Comparison of ENCODE assay signal across 12 cellular contexts in the genomic region with DNA sequence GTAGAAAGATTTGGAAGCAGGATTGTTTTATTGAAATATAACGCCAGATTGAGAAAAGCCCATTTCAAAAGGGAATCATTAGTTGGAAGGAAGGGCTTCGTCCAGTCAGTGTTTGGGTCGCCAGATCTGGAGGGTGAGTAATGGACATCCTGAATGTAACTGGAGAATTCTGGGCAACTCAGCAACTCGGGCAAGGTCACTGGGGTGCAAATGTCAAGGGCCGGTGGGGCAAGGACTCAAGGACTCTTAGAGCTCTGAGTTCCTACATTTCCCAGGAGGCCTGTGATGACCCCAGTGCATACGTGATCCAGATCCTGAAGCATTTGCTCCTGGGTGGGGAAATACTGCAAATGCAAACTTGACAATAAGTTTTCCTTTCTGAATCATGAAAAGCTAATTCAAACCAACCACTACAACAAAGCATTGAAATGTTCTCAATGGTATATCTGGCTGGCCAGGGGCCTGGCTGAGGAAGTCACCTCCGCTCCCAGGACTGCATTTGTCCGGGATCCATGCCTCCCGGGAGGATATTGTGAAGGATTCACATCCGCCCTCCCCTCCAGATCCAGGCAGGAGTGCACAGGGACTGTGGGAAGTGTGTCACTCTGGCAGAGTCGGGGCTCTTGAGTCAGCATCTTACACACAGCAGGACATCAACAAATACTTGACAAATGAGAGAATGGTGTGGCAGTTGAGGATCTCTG.
DNase-seq lines count a peak whose midpoint lies in the region; ATAC-seq and TF ChIP-seq lines count a peak whose summit lies in the region.
"Had no signal": no experiment of that assay in that cellular context is flagged by ENCODE, and none has a peak within 500 bp of the region (broad histone marks: within the 10 kb centered on the region; RNA-seq: fewer than 3 reads in every experiment).

No MANE protein-coding gene starts in this region.

- H3K4me3 Mint-ChIP-seq in glutamatergic neuron (ENCODE audit: unreplicated experiment), result no peak overlapping the region
- H3K4me3 Mint-ChIP-seq in activated CD8-positive, alpha-beta T cell treated with anti-CD3 and anti-CD28 coated beads for 36 hours, result no peak overlapping the region
- H3K4me3 Mint-ChIP-seq: IgD-negative memory B cell had no signal

- H3K9me3 ChIP-seq in adrenal gland (replicated peaks in 1 of 3), result no peaks in the 10 kb centered on the region
- no peaks in the 10 kb centered on the region for H3K9me3 ChIP-seq in gastrocnemius medialis
- H3K9me3 ChIP-seq: lower lobe of right lung had no signal

- H3K27ac Mint-ChIP-seq in glutamatergic neuron (ENCODE audit: unreplicated experiment), result peak overlapping the region; percentile 9
- H3K27ac Mint-ChIP-seq in activated CD8-positive, alpha-beta T cell treated with anti-CD3 and anti-CD28 coated beads for 36 hours, result no peak overlapping the region
- H3K27ac Mint-ChIP-seq: IgD-negative memory B cell had no signal

- WGBS in adrenal gland, 4 donors, result 33 to 47% (median 41%) methylated on average over 11 of the region's 11 CpGs

- H3K4me1 Mint-ChIP-seq in glutamatergic neuron (ENCODE audit: low read depth, unreplicated experiment), result peaks cover 27% of the 10 kb centered on the region
- H3K4me1 Mint-ChIP-seq in activated CD8-positive, alpha-beta T cell treated with anti-CD3 and anti-CD28 coated beads for 36 hours (ENCODE audit: low read depth), result no peaks in the 10 kb centered on the region
- H3K4me1 Mint-ChIP-seq: IgD-negative memory B cell had no signal

- peak; percentile 43 to 64 for ATAC-seq in gastrocnemius medialis
- no peak for ATAC-seq in activated CD8-positive, alpha-beta T cell treated with anti-CD3 and anti-CD28 coated beads for 36 hours
- ATAC-seq: lower lobe of right lung had no signal

- H3K36me3 Mint-ChIP-seq in glutamatergic neuron (ENCODE audit: unreplicated experiment), result peaks cover 5% of the 10 kb centered on the region
- H3K36me3 Mint-ChIP-seq in activated CD8-positive, alpha-beta T cell treated with anti-CD3 and anti-CD28 coated beads for 36 hours (ENCODE audit: low read depth), result no peaks in the 10 kb centered on the region
- H3K36me3 Mint-ChIP-seq: IgD-negative memory B cell had no signal

- H3K27me3 ChIP-seq in adrenal gland (no peaks in the 10 kb centered on the region), gastrocnemius medialis (no peaks in the 10 kb centered on the region)
- H3K27me3 ChIP-seq: tibial nerve had no signal

- POLR2A ChIA-PET in activated CD8-positive, alpha-beta T cell treated with anti-CD3 and anti-CD28 coated beads for 36 hours (lab: Charles Lee), result no interaction called here

- H3K27ac ChIP-seq in adrenal gland (peak overlapping the region in 2 of 5 donors; percentile 28 to 45), gastrocnemius medialis (no peak overlapping the region)
- H3K27ac ChIP-seq: lower lobe of right lung, tibial nerve had no signal

- intact Hi-C loops in adrenal gland (cut with DNase I), result no loop called here
- intact Hi-C loops in gastrocnemius medialis (cut with DNase I; ENCODE audit: low total_unique reads), result no loop called here
- intact Hi-C loops in activated CD8-positive, alpha-beta T cell treated with anti-CD3 and anti-CD28 coated beads for 36 hours (cut with micrococcal nuclease), result no loop called here

- no peaks in the 10 kb centered on the region for H3K27me3 Mint-ChIP-seq in glutamatergic neuron (ENCODE audit: unreplicated experiment)
- H3K27me3 Mint-ChIP-seq in activated CD8-positive, alpha-beta T cell treated with anti-CD3 and anti-CD28 coated beads for 36 hours, result peaks cover 1% of the 10 kb centered on the region
- H3K27me3 Mint-ChIP-seq: IgD-negative memory B cell had no signal

- H3K36me3 ChIP-seq in adrenal gland (replicated peaks in 1 of 2) (no peaks in the 10 kb centered on the region), gastrocnemius medialis (no peaks in the 10 kb centered on the region)
- H3K36me3 ChIP-seq: lower lobe of right lung, tibial nerve had no signal

- H3K4me3 ChIP-seq in adrenal gland (no peak overlapping the region), gastrocnemius medialis (no peak overlapping the region)
- H3K4me3 ChIP-seq: lower lobe of right lung, tibial nerve had no signal

- peaks cover 3 to 21% of the 10 kb centered on the region in 2 donors for H3K4me1 ChIP-seq in adrenal gland (replicated peaks in 1 of 2)
- peaks cover 0 to 5% of the 10 kb centered on the region in 2 donors for H3K4me1 ChIP-seq in gastrocnemius medialis

- peaks cover 8% of the 10 kb centered on the region for H3K9me3 Mint-ChIP-seq in glutamatergic neuron (ENCODE audit: unreplicated experiment)
- no peaks in the 10 kb centered on the region for H3K9me3 Mint-ChIP-seq in activated CD8-positive, alpha-beta T cell treated with anti-CD3 and anti-CD28 coated beads for 36 hours

- no peak for TF ChIP-seq POLR2A in adrenal gland (IDR thresholded peaks at IDR 0.05)
- TF ChIP-seq POLR2A in gastrocnemius medialis (IDR thresholded peaks at IDR 0.05), result no peak

- CTCF ChIA-PET in activated CD8-positive, alpha-beta T cell treated with anti-CD3 and anti-CD28 coated beads for 36 hours (lab: Charles Lee), result no interaction called here

- TF ChIP-seq CTCF in adrenal gland (IDR thresholded peaks at IDR 0.05), result no peak
- TF ChIP-seq CTCF in glutamatergic neuron (IDR thresholded peaks at IDR 0.05; ENCODE audit: partially characterized antibody, unreplicated experiment), result no peak
- TF ChIP-seq CTCF in gastrocnemius medialis (IDR thresholded peaks at IDR 0.05 in 4 of 5, conservative IDR thresholded peaks at IDR 0.05 in 1 of 5), result no peak
- TF ChIP-seq CTCF in activated CD8-positive, alpha-beta T cell treated with anti-CD3 and anti-CD28 coated beads for 36 hours (IDR thresholded peaks at IDR 0.05), result no peak

- in situ Hi-C loops in gastrocnemius medialis (cut with MboI; ENCODE audit: low sequenced_read_pairs in 4 of 4), result no loop called here

- DNase-seq in GM03348 (ENCODE audit: low spot score) (peak; percentile 70), adrenal gland (peak in 6 of 7 donors; percentile 43 to 79 (median 63)), glutamatergic neuron (no peak), gastrocnemius medialis (peak in 1 of 2 donors; percentile 38), LoVo (ENCODE audit: low spot score) (no peak)
- DNase-seq in activated CD8-positive, alpha-beta T cell treated with anti-CD3 and anti-CD28 coated beads for 36 hours, result no peak
- DNase-seq in activated T-cell treated with anti-CD3 and anti-CD28 coated beads, Interleukin-2, amount 50 U/mL, for 1 hour, result no peak
- DNase-seq in activated CD8-positive, alpha-beta memory T cell treated with anti-CD3 and anti-CD28 coated beads, Interleukin-2, amount 50 U/mL, for 48 hours, result no peak
- DNase-seq: lower lobe of right lung, NCI-H510A had no signal

Comparison
In these comparisons a context has a peak if more than half of its experiments do, and no peak if none do; other contexts are left out.
1. DNase-seq: peak in GM03348 (single experiment) and adrenal gland (6 of 7); none in glutamatergic neuron (single experiment), activated CD8-positive, alpha-beta T cell treated with anti-CD3 and anti-CD28 coated beads for 36 hours (single experiment), LoVo (single experiment), activated T-cell treated with anti-CD3 and anti-CD28 coated beads, Interleukin-2, amount 50 U/mL, for 1 hour (single experiment) and activated CD8-positive, alpha-beta memory T cell treated with anti-CD3 and anti-CD28 coated beads, Interleukin-2, amount 50 U/mL, for 48 hours (single experiment).